Comparison of ENCODE assay signal across 27 cellular contexts in the genomic region with DNA sequence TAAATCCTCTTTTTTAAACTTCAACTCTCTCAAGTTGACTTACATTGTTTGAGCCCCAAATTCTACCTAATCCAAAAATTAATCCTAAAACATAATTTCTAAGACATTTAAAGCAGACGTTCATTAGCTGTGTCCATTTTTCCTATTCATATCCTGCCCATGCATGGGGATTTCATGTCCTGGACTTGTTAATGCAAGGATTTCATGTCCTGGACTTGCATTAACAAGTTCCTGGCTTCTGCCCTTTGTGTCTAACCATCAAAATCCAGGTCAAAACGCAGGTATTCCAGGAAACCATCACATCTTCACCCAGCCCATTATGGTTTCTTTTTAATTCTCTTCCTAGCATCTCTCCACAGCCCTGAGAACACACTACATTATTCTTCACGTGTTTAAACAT.
"Had no signal": no experiment of that assay in that cellular context is flagged by ENCODE, and none has a peak within 500 bp of the region (broad histone marks: within the 10 kb centered on the region; RNA-seq: fewer than 3 reads in every experiment).

No MANE protein-coding gene starts in this region.

- H3K36me3 Mint-ChIP-seq: activated CD4-positive, alpha-beta memory T cell treated with anti-CD3 and anti-CD28 coated beads for 36 hours had no signal

- ATAC-seq: activated CD4-positive, alpha-beta T cell treated with anti-CD3 and anti-CD28 coated beads for 36 hours; activated T-cell treated with anti-CD3 and anti-CD28 coated beads, Interleukin-2, amount 50 U/mL, for 4 hours; activated T-helper 17 cell treated with anti-CD3 and anti-CD28 coated beads, Interleukin-2, amount 50 U/mL, for 72 hours had no signal

- FAIRE-seq: astrocyte, endometrium, frontal cortex had no signal

- DNase-seq: activated CD4-positive, alpha-beta memory T cell treated with anti-CD3 and anti-CD28 coated beads for 36 hours; activated CD4-positive, alpha-beta T cell treated with anti-CD3 and anti-CD28 coated beads for 36 hours; activated CD4-positive, alpha-beta T cell treated with anti-CD3 and anti-CD28 coated beads, Interleukin-2, amount 10 ng/mL, durations not matched to agents 24 days and 14 days; activated CD4-positive, CD25-positive, alpha-beta regulatory T cell; activated CD4-positive, CD25-positive, alpha-beta regulatory T cell treated with anti-CD3 and anti-CD28 coated beads, Interleukin-2, amount 50 U/mL, for 72 hours; activated CD8-positive, alpha-beta memory T cell treated with anti-CD3 and anti-CD28 coated beads, Interleukin-2, amount 50 U/mL, for 48 hours; activated effector memory CD4-positive, alpha-beta T cell treated with Interleukin-2 at 50 U/mL for 16 hours; activated gamma-delta T cell treated with Interleukin-2 at 50 U/mL for 16 hours; activated naive CD4-positive, alpha-beta T cell treated with anti-CD3 and anti-CD28 coated beads, Interleukin-2, amount 50 U/mL, for 16 hours; activated naive CD4-positive, alpha-beta T cell treated with Interleukin-2 at 50 U/mL for 16 hours; activated T-cell treated with anti-CD3 and anti-CD28 coated beads, Interleukin-2, amount 50 U/mL, for 4 hours; amniotic stem cell; anterior cingulate cortex; brain microvascular endothelial cell; central memory CD4-positive, alpha-beta T cell; cerebellar nuclear complex; colonic mucosa; effector CD8-positive, alpha-beta T cell; esophagus squamous epithelium; head of caudate nucleus; T-helper 2 cell had no signal

- H3K4me1 ChIP-seq: colonic mucosa had no signal

- H3K4me1 Mint-ChIP-seq: activated CD4-positive, alpha-beta T cell treated with anti-CD3 and anti-CD28 coated beads for 36 hours; activated CD4-positive, alpha-beta T cell treated with anti-CD3 and anti-CD28 coated beads, Interleukin-2, amount 10 ng/mL, durations not matched to agents 24 days and 14 days; activated T-helper 17 cell treated with anti-CD3 and anti-CD28 coated beads, Interleukin-2, amount 50 U/mL, for 72 hours had no signal

- H3K27me3 Mint-ChIP-seq: activated CD4-positive, alpha-beta memory T cell treated with anti-CD3 and anti-CD28 coated beads for 36 hours; activated CD4-positive, alpha-beta T cell treated with anti-CD3 and anti-CD28 coated beads for 36 hours; activated naive CD8-positive, alpha-beta T cell had no signal

- H3K9me3 ChIP-seq: colonic mucosa, esophagus squamous epithelium had no signal

- H3K4me3 Mint-ChIP-seq: activated CD4-positive, alpha-beta memory T cell treated with anti-CD3 and anti-CD28 coated beads for 36 hours; activated CD4-positive, alpha-beta T cell treated with anti-CD3 and anti-CD28 coated beads for 36 hours; activated CD4-positive, alpha-beta T cell treated with anti-CD3 and anti-CD28 coated beads, Interleukin-2, amount 10 ng/mL, durations not matched to agents 24 days and 14 days; activated naive CD8-positive, alpha-beta T cell; activated T-cell treated with anti-CD3 and anti-CD28 coated beads, Interleukin-2, amount 50 U/mL, for 4 hours; activated T-helper 17 cell treated with anti-CD3 and anti-CD28 coated beads, Interleukin-2, amount 50 U/mL, for 72 hours had no signal

- H3K27ac Mint-ChIP-seq: activated CD4-positive, alpha-beta memory T cell treated with anti-CD3 and anti-CD28 coated beads for 36 hours; activated CD4-positive, alpha-beta T cell treated with anti-CD3 and anti-CD28 coated beads for 36 hours; activated CD4-positive, alpha-beta T cell treated with anti-CD3 and anti-CD28 coated beads, Interleukin-2, amount 10 ng/mL, durations not matched to agents 24 days and 14 days; activated naive CD8-positive, alpha-beta T cell; activated T-helper 17 cell treated with anti-CD3 and anti-CD28 coated beads, Interleukin-2, amount 50 U/mL, for 72 hours had no signal

- H3K36me3 ChIP-seq: brain microvascular endothelial cell, cardiac muscle cell, colonic mucosa, esophagus squamous epithelium had no signal

- H3K27ac ChIP-seq: brain microvascular endothelial cell, cardiac muscle cell, colonic mucosa, esophagus squamous epithelium had no signal

- H3K27me3 ChIP-seq: brain microvascular endothelial cell, cardiac muscle cell, colonic mucosa, esophagus squamous epithelium had no signal

- H3K4me3 ChIP-seq: cardiac muscle cell, colonic mucosa, esophagus squamous epithelium had no signal
